Comparison of ENCODE assay signal across 2 cellular contexts in the genomic region with DNA sequence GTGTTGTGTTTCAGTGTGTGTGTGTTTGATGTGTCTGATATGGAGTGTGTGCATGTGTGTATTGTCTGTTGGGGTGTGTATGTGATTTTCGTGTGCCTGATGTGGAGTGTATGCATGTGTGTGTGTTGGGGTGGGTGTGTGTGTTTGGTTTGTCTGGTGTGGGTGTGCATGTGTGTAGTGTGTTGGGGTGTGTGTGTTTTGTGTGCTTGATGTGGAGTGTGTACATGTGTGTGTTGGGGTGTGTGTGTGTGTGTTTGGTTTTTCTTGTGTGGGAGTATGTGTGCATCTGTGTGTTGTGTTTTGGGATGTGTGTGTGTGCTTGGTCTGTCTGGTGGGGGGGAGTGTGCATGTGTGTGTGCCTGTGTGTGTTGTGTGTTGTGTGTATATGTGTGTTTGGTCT.
TF ChIP-seq lines count a peak whose summit lies in the region.

No MANE protein-coding gene starts in this region.

TF ChIP-seq in HEK293, 187 proteins besides CTCF, POLR2A, EP300 and RAD21 (continued from another document):
- 0 out of 2 replicates have a peak, but pooled peaks have one; percentile 1 for TF ChIP-seq AEBP2 (tag by site-specific recombination; IDR thresholded peaks at IDR 0.05; ENCODE audit: borderline replicate concordance)

TF ChIP-seq in H1, 55 proteins besides CTCF, POLR2A, EP300 and RAD21 (continued from another document):
- no peak for TF ChIP-seq SAP30 (IDR thresholded peaks at IDR 0.05; ENCODE audit: insufficient read depth, insufficient replicate concordance, low read length)
- TF ChIP-seq RXRA (IDR thresholded peaks at IDR 0.05; ENCODE audit: insufficient read depth, low read depth, low read length) = no peak
- no peak for TF ChIP-seq SP4 (IDR thresholded peaks at IDR 0.05; ENCODE audit: low read length)
- no peak for TF ChIP-seq SRF (IDR thresholded peaks at IDR 0.05; ENCODE audit: low read depth, low read length)
- TF ChIP-seq CEBPB (IDR thresholded peaks at IDR 0.05; ENCODE audit: low read depth, low read length) = no peak
- TF ChIP-seq JUND (IDR thresholded peaks at IDR 0.05; ENCODE audit: low read length) = no peak
- TF ChIP-seq HDAC6 (IDR thresholded peaks at IDR 0.05; ENCODE audit: low read depth, low read length) = no peak
- TF ChIP-seq SP2 (IDR thresholded peaks at IDR 0.05; ENCODE audit: low read length) = no peak
- TF ChIP-seq CHD7 (IDR thresholded peaks at IDR 0.05; ENCODE audit: insufficient replicate concordance, low read length) = no peak
- no peak for TF ChIP-seq ZNF274 (IDR thresholded peaks at IDR 0.05; ENCODE audit: borderline replicate concordance, extremely low read depth, low read length)
- no peak for TF ChIP-seq TCF12 (IDR thresholded peaks at IDR 0.05; ENCODE audit: low read depth, low read length)
- no peak for TF ChIP-seq MAX (IDR thresholded peaks at IDR 0.05)
- TF ChIP-seq POU5F1 (IDR thresholded peaks at IDR 0.05; ENCODE audit: low read depth, low read length) = no peak
- TF ChIP-seq MAFK (IDR thresholded peaks at IDR 0.05; ENCODE audit: low read depth, low read length) = no peak
